Comparison of ENCODE assay signal across 23 cellular contexts in the genomic region with DNA sequence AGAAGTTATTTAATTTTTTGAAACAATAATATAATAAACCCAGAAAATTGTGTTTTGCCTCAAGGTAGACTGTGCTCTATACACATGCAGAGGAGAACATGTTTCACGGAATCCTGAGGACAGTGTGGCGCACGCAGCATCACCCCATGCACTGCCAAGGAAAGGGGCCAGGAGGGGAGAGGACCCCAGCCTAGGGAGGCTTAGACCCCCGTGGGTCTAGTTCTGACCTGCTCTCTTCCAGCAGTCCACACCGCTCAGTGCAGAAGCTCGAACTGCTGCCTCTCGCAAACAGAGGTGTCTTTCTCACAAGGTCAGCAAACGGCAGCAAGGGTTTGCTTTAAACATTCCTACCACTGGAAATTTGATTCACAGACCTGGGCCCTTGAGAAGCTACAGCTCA. TPM values are rescaled to one million over a fixed set of nuclear protein-coding genes. Genes with fewer than 3 reads are reported as not detected.
DNase-seq lines count a peak whose midpoint lies in the region; ATAC-seq, FAIRE-seq and TF ChIP-seq lines count a peak whose summit lies in the region.
"Had no signal": no experiment of that assay in that cellular context is flagged by ENCODE, and none has a peak within 500 bp of the region (broad histone marks: within the 10 kb centered on the region; RNA-seq: fewer than 3 reads in every experiment).

No MANE protein-coding gene starts in this region.

- H3K27me3 ChIP-seq in HepG2 (ENCODE audit: control insufficient read depth in 1 of 2, insufficient read depth in 2 of 2, low read length in 2 of 2) (peaks cover 0 to 7% of the 10 kb centered on the region in 2 experiments; a peak in 2 of 5 replicates), right lobe of liver (no peaks in the 10 kb centered on the region)
- H3K27me3 ChIP-seq: BLaER1 treated with 17β-estradiol and CSF1 and Interleukin-3, amounts not matched to agents 10 nM and 100 nM had no signal

- H3K4me1 Mint-ChIP-seq in activated naive CD8-positive, alpha-beta T cell treated with anti-CD3 and anti-CD28 coated beads, Interleukin-2, amount 50 U/mL, for 24 hours: no peaks in the 10 kb centered on the region
- H3K4me1 Mint-ChIP-seq: CD8-positive, alpha-beta memory T cell had no signal

- no peak overlapping the region for H2AFZ ChIP-seq in HepG2 (ENCODE audit: low read length)

- H3K27ac ChIP-seq in HepG2 (ENCODE audit: extremely low read length, insufficient read depth, low read length): no peak overlapping the region
- no peak overlapping the region for H3K27ac ChIP-seq in right lobe of liver
- peak overlapping the region; percentile 15; the same call in 1 of the 2 replicates for H3K27ac ChIP-seq in VCaP
- H3K27ac ChIP-seq: 22Rv1; BLaER1 treated with 17β-estradiol and CSF1 and Interleukin-3, amounts not matched to agents 10 nM and 100 nM had no signal

- H3K36me3 ChIP-seq in HepG2 (replicated peaks in 1 of 2; ENCODE audit: control insufficient read depth in 1 of 2, insufficient read depth in 2 of 2, low read length in 2 of 2) (no peaks in the 10 kb centered on the region), right lobe of liver (no peaks in the 10 kb centered on the region)

- BruUV-seq in HepG2 (replicated peaks; lab: Mats Ljungman, UMichigan): no TSS peak

- no peaks in the 10 kb centered on the region for H3K36me3 Mint-ChIP-seq in activated naive CD8-positive, alpha-beta T cell treated with anti-CD3 and anti-CD28 coated beads, Interleukin-2, amount 50 U/mL, for 24 hours (ENCODE audit: low read depth)
- H3K36me3 Mint-ChIP-seq: CD8-positive, alpha-beta memory T cell had no signal

- H3K4me1 ChIP-seq in HepG2 (ENCODE audit: insufficient read depth, low read length): no peaks in the 10 kb centered on the region
- H3K4me1 ChIP-seq in right lobe of liver: no peaks in the 10 kb centered on the region

- H3K27ac Mint-ChIP-seq in activated naive CD8-positive, alpha-beta T cell treated with anti-CD3 and anti-CD28 coated beads, Interleukin-2, amount 50 U/mL, for 24 hours: no peak overlapping the region
- H3K27ac Mint-ChIP-seq: B cell; CD14-positive monocyte; CD4-positive, alpha-beta T cell; CD8-positive, alpha-beta memory T cell had no signal

- TF ChIP-seq EP300 in HepG2 (IDR thresholded peaks at IDR 0.05; ENCODE audit: low read depth in 2 of 2, low read length in 2 of 2): no peak
- TF ChIP-seq EP300 in HepG2 (CRISPR knock-in tag; IDR thresholded peaks at IDR 0.05; ENCODE audit: borderline replicate concordance): no peak

- H3K9ac ChIP-seq in HepG2 (ENCODE audit: insufficient read depth, low read depth, low read length): no peak overlapping the region
- H3K9ac ChIP-seq: BLaER1 treated with 17β-estradiol and CSF1 and Interleukin-3, amounts not matched to agents 10 nM and 100 nM had no signal

- no peak for TF ChIP-seq CTCF in HepG2 (CRISPR knock-in tag; IDR thresholded peaks at IDR 0.05)
- no peak for TF ChIP-seq CTCF in right lobe of liver (IDR thresholded peaks at IDR 0.05)
- no peak for TF ChIP-seq CTCF in VCaP (conservative IDR thresholded peaks at IDR 0.05)
- TF ChIP-seq CTCF in GM10248 (IDR thresholded peaks at IDR 0.05; ENCODE audit: control extremely low read depth, extremely low read depth, low read depth, missing control alignments): no peak

- H3K4me3 ChIP-seq in HepG2 (replicated peaks in 1 of 3; ENCODE audit: insufficient read depth in 1 of 3, low read depth in 2 of 3, low read length in 3 of 3): no peak overlapping the region
- H3K4me3 ChIP-seq in right lobe of liver: no peak overlapping the region
- H3K4me3 ChIP-seq: BLaER1 treated with 17β-estradiol and CSF1 and Interleukin-3, amounts not matched to agents 10 nM and 100 nM had no signal

- H4K20me1 ChIP-seq in HepG2 (ENCODE audit: insufficient read depth, low read length): no peaks in the 10 kb centered on the region
- H4K20me1 ChIP-seq: BLaER1 treated with 17β-estradiol and CSF1 and Interleukin-3, amounts not matched to agents 10 nM and 100 nM had no signal

- H3K27me3 Mint-ChIP-seq in activated naive CD8-positive, alpha-beta T cell treated with anti-CD3 and anti-CD28 coated beads, Interleukin-2, amount 50 U/mL, for 24 hours: no peaks in the 10 kb centered on the region
- H3K27me3 Mint-ChIP-seq: B cell; CD4-positive, alpha-beta T cell had no signal

- ATAC-seq in HepG2 (peak; percentile 43; the same call in 2 of the 3 replicates), right lobe of liver (no peak), Right ventricle myocardium inferior (no peak)
- no peak for ATAC-seq in activated naive CD8-positive, alpha-beta T cell treated with anti-CD3 and anti-CD28 coated beads, Interleukin-2, amount 50 U/mL, for 24 hours

- TF ChIP-seq RAD21 in HepG2 (CRISPR knock-in tag; IDR thresholded peaks at IDR 0.05): no peak

- POLR2A ChIA-PET in HepG2 (lab: Yijun Ruan, JAX): no interaction called here
- POLR2A ChIA-PET in GM10248 (lab: Yijun Ruan, JAX): no interaction called here

- H3K4me2 ChIP-seq in HepG2 (ENCODE audit: low read depth, low read length): no peak overlapping the region

- H3K4me3 Mint-ChIP-seq in activated naive CD8-positive, alpha-beta T cell treated with anti-CD3 and anti-CD28 coated beads, Interleukin-2, amount 50 U/mL, for 24 hours: no peak overlapping the region
- H3K4me3 Mint-ChIP-seq: B cell; CD14-positive monocyte; CD4-positive, alpha-beta T cell; CD8-positive, alpha-beta memory T cell had no signal

- no peaks in the 10 kb centered on the region for H3K9me3 ChIP-seq in HepG2 (ENCODE audit: low read length)
- no peaks in the 10 kb centered on the region for H3K9me3 ChIP-seq in right lobe of liver
- H3K9me3 ChIP-seq: BLaER1 treated with 17β-estradiol and CSF1 and Interleukin-3, amounts not matched to agents 10 nM and 100 nM had no signal

- DNase-seq in HepG2 (ENCODE audit: low spot score) (no peak), right lobe of liver (no peak), left kidney (ENCODE audit: low read depth, low spot score) (peak; percentile 12), Right ventricle myocardium inferior (ENCODE audit: missing footprints) (no peak), anterior cingulate cortex (lab: John Stamatoyannopoulos, UW) (no peak), GM10248 (ENCODE audit: extremely low spot score) (no peak)
- no peak for DNase-seq in activated naive CD8-positive, alpha-beta T cell treated with anti-CD3 and anti-CD28 coated beads, Interleukin-2, amount 50 U/mL, for 24 hours
- DNase-seq: CD4-positive, alpha-beta T cell; CD8-positive, alpha-beta memory T cell; DND-41; EL; GDM1; GOT3; HCEC 1CT had no signal

- TF ChIP-seq POLR2A in HepG2 (IDR thresholded peaks at IDR 0.05; ENCODE audit: insufficient read depth in 1 of 2, low read depth in 2 of 2, low read length in 2 of 2): no peak
- TF ChIP-seq POLR2A in right lobe of liver (IDR thresholded peaks at IDR 0.05): no peak

- no peaks in the 10 kb centered on the region for H3K9me3 Mint-ChIP-seq in activated naive CD8-positive, alpha-beta T cell treated with anti-CD3 and anti-CD28 coated beads, Interleukin-2, amount 50 U/mL, for 24 hours
- H3K9me3 Mint-ChIP-seq: CD4-positive, alpha-beta T cell had no signal

- in situ Hi-C loops in HepG2 (cut with HindIII; ENCODE audit: extremely low pct_ligation_motif_present, low pct_unique_long_range_greater_than_20kb): no loop called here

- H3K79me2 ChIP-seq in HepG2 (ENCODE audit: insufficient read depth, low read length): no peaks in the 10 kb centered on the region

- WGBS in HepG2 (ENCODE audit: low lambda C conversion rate): 42% methylated on average over 8 of the region's 8 CpGs
- WGBS in right lobe of liver (ENCODE audit: insufficient coverage, low coverage, low lambda C conversion rate, missing lambda C conversion rate): 78% methylated on average over 5 of the region's 8 CpGs

- CTCF ChIA-PET in HepG2 (lab: Yijun Ruan, JAX; ENCODE audit: low intra/inter-chr PET ratio, low total read pairs) (no interaction called here), GM10248 (lab: Yijun Ruan, JAX) (interaction anchor here (0.9 to 1.3 kb wide), 3 partner anchors 9 to 19 kb away, joined by 3 to 4 read pairs (median 3); no protein-coding TSS in a partner anchor)

- intact Hi-C loops in HepG2 (cut with micrococcal nuclease; ENCODE audit: unreplicated experiment) (no loop called here), right lobe of liver (cut with DNase I) (no loop called here), Right ventricle myocardium inferior (cut with DNase I) (no loop called here)

- FAIRE-seq in HepG2 (lab: Jason Lieb, UNC): no peak
- FAIRE-seq: A204.1, GM12891, GM18507, H54 had no signal

TF ChIP-seq in HepG2, 621 proteins besides CTCF, POLR2A, EP300 and RAD21 (continues in another document):
- TF ChIP-seq, protein P1, sequence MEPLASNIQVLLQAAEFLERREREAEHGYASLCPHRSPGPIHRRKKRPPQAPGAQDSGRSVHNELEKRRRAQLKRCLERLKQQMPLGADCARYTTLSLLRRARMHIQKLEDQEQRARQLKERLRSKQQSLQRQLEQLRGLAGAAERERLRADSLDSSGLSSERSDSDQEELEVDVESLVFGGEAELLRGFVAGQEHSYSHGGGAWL (CRISPR knock-in tag; IDR thresholded peaks at IDR 0.05): no peak
- TF ChIP-seq ZNF543 (CRISPR knock-in tag; IDR thresholded peaks at IDR 0.05) (no peak), POLR2AphosphoS2 (IDR thresholded peaks at IDR 0.05; ENCODE audit: low read depth, low read length) (no peak)

RNA-seq across cellular contexts. Expression of a gene that starts 51.5 kb away (rescaled TPM):
- total RNA-seq in HepG2 (2016; rRNA removed; fragmentation: Illumina TruSeq; extraction: Trizol): 22.4 and 32.3 TPM in 2 replicates
- total RNA-seq in HepG2 (2016; cell fraction: cytosol; rRNA removed; fragmentation: Illumina TruSeq; extraction: Trizol; ENCODE audit: low read depth): 3.3 and 4.9 TPM in 2 replicates
- total RNA-seq in HepG2 (2016; cell fraction: insoluble cytoplasmic fraction; rRNA removed; fragmentation: Illumina TruSeq; extraction: Trizol): 22.9 and 30.7 TPM in 2 replicates
- total RNA-seq in HepG2 (2016; cell fraction: membrane; rRNA removed; fragmentation: Illumina TruSeq; extraction: Trizol): 5.4 and 7.1 TPM in 2 replicates
- total RNA-seq in HepG2 (2016; cell fraction: nucleus; rRNA removed; fragmentation: Illumina TruSeq; extraction: Trizol): 67.0 and 70.2 TPM in 2 replicates
- polyA plus RNA-seq in HepG2 (2011; rRNA removed): 24.3 and 25.2 TPM in 2 replicates
- polyA plus RNA-seq in HepG2 (2011; cell fraction: cytosol; rRNA removed): 17.3 and 21.0 TPM in 2 replicates
- 39.1 and 40.8 TPM in 2 replicates for polyA plus RNA-seq in HepG2 (2011; cell fraction: nucleus; rRNA removed)
- 18.0 and 22.9 TPM in 2 replicates for polyA plus RNA-seq in HepG2 (2012)
- 0.63 and 0.76 TPM in 2 replicates for polyA plus RNA-seq in HepG2 (2016; cell fraction: cytosol; fragmentation: Illumina TruSeq; extraction: Trizol; ENCODE audit: low read depth)
- polyA plus RNA-seq in HepG2 (2016; cell fraction: insoluble cytoplasmic fraction; fragmentation: Illumina TruSeq; extraction: Trizol; ENCODE audit: low read depth): 10.6 and 10.9 TPM in 2 replicates
- 1.1 and 1.4 TPM in 2 replicates for polyA plus RNA-seq in HepG2 (2016; cell fraction: membrane; fragmentation: Illumina TruSeq; extraction: Trizol; ENCODE audit: low read depth)
- 40.0 and 48.7 TPM in 2 replicates for polyA plus RNA-seq in HepG2 (2016; cell fraction: nucleus; fragmentation: Illumina TruSeq; extraction: Trizol; ENCODE audit: insufficient read depth, low read depth)
- polyA minus RNA-seq in HepG2 (2011; rRNA and poly(A)+ RNA removed; ENCODE audit: low replicate concordance): 69.7 and 110 TPM in 2 replicates
- polyA minus RNA-seq in HepG2 (2011; cell fraction: cytosol; rRNA and poly(A)+ RNA removed): 23.3 and 31.7 TPM in 2 replicates
- polyA minus RNA-seq in HepG2 (2011; cell fraction: nucleus; rRNA and poly(A)+ RNA removed): 194 and 209 TPM in 2 replicates
- total RNA-seq in right lobe of liver: 10 to 100 TPM; 17.0 to 24.8 (median 21.5) TPM
- total RNA-seq in Right ventricle myocardium inferior: 49.0 TPM
